In genomic region chr3:124387008-124387407, GRCh38 we compare ENCODE assay signal across 20 cellular contexts.
"Had no signal": no experiment of that assay in that cellular context is flagged by ENCODE, and none has a peak within 500 bp of the region (broad histone marks: within the 10 kb centered on the region; RNA-seq: fewer than 3 reads in every experiment).

No MANE protein-coding gene starts in this region.

- H3K4me2 ChIP-seq: SK-N-SH had no signal

- DNase-seq: KBM-7, MV-4-11, NCI-H1048, NCI-H1105, NCI-H1417 treated with DMSO at 0.1 percent for 48 hours, NCI-H146, NCI-H1694 treated with DMSO at 0.1 percent for 48 hours, NCI-H2029, NCI-H2081 treated with DMSO at 0.1 percent for 48 hours, NCI-H2171, NCI-H226, NCI-H446, NCI-H510A, NCI-H524 treated with DMSO at 0.1 percent for 48 hours, NCI-H69, NCI-H774, Right ventricle myocardium superior, RPMI8226, SK-N-SH had no signal

- FAIRE-seq: RCC 7860 had no signal

- H3K9me3 ChIP-seq: SK-N-SH had no signal
